ENCODE assay signal across 8 cellular contexts in the genomic region with DNA sequence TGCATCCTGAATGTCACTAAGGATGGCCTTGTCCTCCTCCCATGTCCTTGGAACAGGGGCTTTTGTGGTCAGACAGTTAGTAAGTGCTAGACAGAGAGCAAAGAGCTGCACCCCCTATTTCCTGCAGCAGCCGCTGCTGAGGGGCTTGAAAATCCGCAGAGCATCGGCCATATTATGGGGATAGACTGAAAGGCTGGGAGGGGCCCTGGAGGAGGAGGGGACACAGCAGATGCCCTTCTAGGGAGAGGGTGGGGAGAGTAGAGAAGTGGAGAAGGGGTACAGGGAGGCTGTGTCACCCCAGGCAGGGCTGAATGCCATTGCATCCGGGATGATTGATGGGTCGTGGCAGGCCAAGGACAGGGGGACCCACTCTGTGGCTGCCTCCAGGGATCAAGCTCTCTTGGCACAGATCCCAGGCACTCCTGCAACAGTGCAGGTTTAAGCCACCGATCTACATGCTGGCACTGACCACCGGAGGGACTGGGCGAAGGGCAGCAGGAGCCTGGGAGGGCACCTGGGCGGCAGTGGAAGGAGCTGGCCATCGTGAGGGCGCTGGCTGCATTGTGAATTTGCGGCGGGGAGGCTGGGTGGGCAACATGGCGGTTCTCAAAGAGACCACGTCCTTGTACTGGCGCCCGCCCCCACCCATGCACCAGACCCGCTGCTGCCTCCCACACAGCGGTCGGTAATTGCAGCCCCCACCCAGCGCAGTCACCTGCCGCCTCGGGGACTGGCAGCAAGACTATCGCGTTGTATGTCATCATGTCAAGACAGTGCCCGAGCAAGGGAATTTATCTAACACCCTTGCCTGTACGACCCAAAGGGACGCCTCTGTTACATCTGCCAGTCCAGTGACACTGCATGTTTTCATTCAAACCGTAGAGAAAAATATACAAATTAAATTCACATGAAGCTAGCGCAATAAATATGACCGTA. TPM values are rescaled to one million over a fixed set of nuclear protein-coding genes. Genes with fewer than 3 reads are reported as not detected.
DNase-seq lines count a peak whose midpoint lies in the region; ATAC-seq and TF ChIP-seq lines count a peak whose summit lies in the region.
"Not testable (repeated sequence)": the region's sequence is repeated elsewhere in the genome, so short reads cannot be mapped to it uniquely, and the experiment has no call there.

No MANE protein-coding gene starts in this region.

- not testable (repeated sequence) for H3K9me3 Mint-ChIP-seq in T-helper 2 cell treated with Interferon-gamma antibody and Interleukin-4, amounts not matched to agents 5 μg/mL and 100 μg/mL, for 36 hours; memory B cell

- not testable (repeated sequence) for H3K36me3 Mint-ChIP-seq in T-helper 2 cell treated with Interferon-gamma antibody and Interleukin-4, amounts not matched to agents 5 μg/mL and 100 μg/mL, for 36 hours (ENCODE audit: low read depth); memory B cell

- TF ChIP-seq CTCF in fibroblast of lung (conservative IDR thresholded peaks at IDR 0.05 in 1 of 2, IDR thresholded peaks at IDR 0.05 in 1 of 2; ENCODE audit: low read depth in 1 of 2, low read length in 2 of 2) = not testable (repeated sequence)

- peak overlapping the region; percentile 96 for H3K9ac ChIP-seq in fibroblast of lung (ENCODE audit: insufficient read depth, low read length)

- ATAC-seq in GM21529 (IDR thresholded peaks at IDR 0.05; ENCODE audit: unreplicated experiment) = peak; percentile 17
- ATAC-seq in memory B cell (ENCODE audit: low read depth) = peak; percentile 20

- H3K4me3 Mint-ChIP-seq in T-helper 2 cell treated with Interferon-gamma antibody and Interleukin-4, amounts not matched to agents 5 μg/mL and 100 μg/mL, for 36 hours = peak overlapping the region; percentile 80
- peak overlapping the region; percentile 87 for H3K4me3 Mint-ChIP-seq in memory B cell

- peak overlapping the region; percentile 73 to 91 (median 78) for H3K4me3 ChIP-seq in fibroblast of lung (replicated peaks in 1 of 4; ENCODE audit: control extremely low read depth in 1 of 4, insufficient read depth in 1 of 4, low read depth in 3 of 4, low read length in 4 of 4)
- H3K4me3 ChIP-seq in skin epidermis = peak overlapping the region; percentile 78 to 97 (median 93)

- not testable (repeated sequence) for H3K36me3 ChIP-seq in fibroblast of lung (ENCODE audit: control insufficient read depth, insufficient read depth, low read length)

- peaks cover 45% of the 10 kb centered on the region for H3K27me3 Mint-ChIP-seq in T-helper 2 cell treated with Interferon-gamma antibody and Interleukin-4, amounts not matched to agents 5 μg/mL and 100 μg/mL, for 36 hours (ENCODE audit: low read depth)
- not testable (repeated sequence) for H3K27me3 Mint-ChIP-seq in memory B cell

- DNase-seq in AG08396 (ENCODE audit: low spot score) (peak; percentile 27), NCI-H1417 (lab: John Stamatoyannopoulos, UW) (peak in 2 of 3 experiments; percentile 63 to 67), fibroblast of lung (ENCODE audit: low read depth in 2 of 2) (peak in 1 of 2 donors; percentile 27), memory B cell (ENCODE audit: low spot score in 2 of 2) (peak in 1 of 2 donors; percentile 25)
- peak; percentile 16 for DNase-seq in T-helper 2 cell treated with Interferon-gamma antibody and Interleukin-4, amounts not matched to agents 5 μg/mL and 100 μg/mL, for 36 hours (ENCODE audit: low spot score)

- H3K4me1 ChIP-seq in fibroblast of lung (ENCODE audit: control insufficient read depth, extremely low read depth, insufficient read depth, low read length) = not testable (repeated sequence)

- not testable (repeated sequence) for H2AFZ ChIP-seq in fibroblast of lung (ENCODE audit: low read length)

- H3K27ac ChIP-seq in angular gyrus (ENCODE audit: low read depth, low read length) (peak overlapping the region; percentile 78), fibroblast of lung (ENCODE audit: insufficient read depth, low read length) (peak overlapping the region; percentile 84), skin epidermis (peak overlapping the region in 20 of 21 experiments; percentile 93 to 100 (median 99))

- H3K27ac Mint-ChIP-seq in T-helper 2 cell treated with Interferon-gamma antibody and Interleukin-4, amounts not matched to agents 5 μg/mL and 100 μg/mL, for 36 hours = peak overlapping the region; percentile 82
- peak overlapping the region; percentile 88 for H3K27ac Mint-ChIP-seq in memory B cell

- H3K79me2 ChIP-seq in fibroblast of lung (ENCODE audit: control insufficient read depth, insufficient read depth, low read length) = not testable (repeated sequence)

- peaks cover 16% of the 10 kb centered on the region for H3K4me1 Mint-ChIP-seq in T-helper 2 cell treated with Interferon-gamma antibody and Interleukin-4, amounts not matched to agents 5 μg/mL and 100 μg/mL, for 36 hours (ENCODE audit: low read depth)
- peaks cover 15% of the 10 kb centered on the region for H3K4me1 Mint-ChIP-seq in memory B cell

- H3K4me2 ChIP-seq in fibroblast of lung (ENCODE audit: extremely low read depth, insufficient read depth, low read length) = peak overlapping the region; percentile 89

- not testable (repeated sequence) for H4K20me1 ChIP-seq in fibroblast of lung (ENCODE audit: control insufficient read depth, extremely low read depth, insufficient read depth, low read length)

- not testable (repeated sequence) for H3K9me3 ChIP-seq in fibroblast of lung (ENCODE audit: control insufficient read depth, insufficient read depth, low read depth, low read length)

- H3K27me3 ChIP-seq in fibroblast of lung (ENCODE audit: control insufficient read depth, insufficient read depth, low read length) = not testable (repeated sequence)

RNA-seq across cellular contexts. Expression of a gene that starts 0.9 kb away (rescaled TPM):
- 40.8 and 54.3 TPM in 2 replicates for total RNA-seq in fibroblast of lung
- 133 and 137 TPM in 2 replicates for polyA plus RNA-seq in fibroblast of lung
- polyA plus RNA-seq in fibroblast of lung (2012) = 177 and 188 TPM in 2 replicates
- 114 and 139 TPM in 2 replicates for polyA minus RNA-seq in fibroblast of lung (ENCODE audit: low replicate concordance)

RNA-seq across cellular contexts. Expression of a gene that starts 37.9 kb away (rescaled TPM):
- 15.2 and 20.6 TPM in 2 replicates for total RNA-seq in fibroblast of lung
- polyA plus RNA-seq in fibroblast of lung = 15.5 and 16.6 TPM in 2 replicates
- polyA plus RNA-seq in fibroblast of lung (2012) = 13.7 and 14.4 TPM in 2 replicates
- polyA minus RNA-seq in fibroblast of lung (ENCODE audit: low replicate concordance) = 4.8 and 13.7 TPM in 2 replicates
